ENCODE assay signal across 8 cellular contexts in the genomic region with DNA sequence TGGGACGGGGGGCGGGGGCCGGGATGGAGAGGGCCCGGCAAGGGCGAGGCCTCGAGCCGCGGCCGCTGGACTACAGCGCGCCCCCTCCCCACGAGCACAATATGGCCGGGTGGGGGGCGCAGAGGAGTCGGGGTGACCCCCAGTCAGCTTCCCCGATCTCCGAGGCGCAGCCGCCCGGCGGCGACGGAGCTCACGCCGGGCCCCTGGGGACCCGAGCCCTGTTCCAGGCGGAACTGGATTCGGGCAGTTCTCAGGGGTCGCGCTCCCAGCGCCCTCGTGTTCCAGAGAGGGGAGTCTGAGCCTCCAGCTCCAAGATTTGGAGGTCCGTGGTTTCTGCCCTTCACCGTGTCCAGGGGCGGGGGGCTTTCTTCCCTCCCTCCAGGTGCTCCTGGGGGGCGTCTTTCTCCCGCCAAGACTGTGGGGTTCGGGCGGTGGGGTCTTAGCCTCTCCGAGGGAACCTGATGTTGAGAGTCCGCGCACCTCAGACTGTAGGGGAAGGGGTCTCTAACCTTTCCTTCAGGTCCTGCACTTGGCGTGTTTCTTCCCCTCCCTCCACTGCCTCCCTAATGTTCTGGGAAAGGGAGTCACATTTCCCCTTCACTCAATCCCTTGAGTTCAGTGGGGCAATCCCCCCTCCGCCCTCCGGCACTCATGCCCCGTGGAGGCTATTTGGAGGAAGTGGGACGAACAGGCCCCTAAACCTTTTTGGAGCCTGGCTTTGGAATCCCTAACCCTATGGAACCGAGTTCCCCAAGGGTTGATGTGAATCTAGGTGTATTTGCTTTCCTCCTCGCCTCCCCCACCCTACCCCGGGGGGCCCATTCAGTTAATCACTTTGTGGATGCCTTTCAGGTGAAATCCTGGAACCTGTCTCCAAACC. TPM values are rescaled to one million over a fixed set of nuclear protein-coding genes. Genes with fewer than 3 reads are reported as not detected.
DNase-seq lines count a peak whose midpoint lies in the region; TF ChIP-seq lines count a peak whose summit lies in the region.

No MANE protein-coding gene starts in this region.

- H3K79me2 ChIP-seq in OCI-LY3 (ENCODE audit: low read length) = no peaks in the 10 kb centered on the region; the same call in 1 of the 2 replicates

- H3K4me3 ChIP-seq in OCI-LY3 (ENCODE audit: low read length) = peak overlapping the region; percentile 95
- H3K4me3 ChIP-seq in liver (ENCODE audit: low read depth in 1 of 3, low read length in 3 of 3) = peak overlapping the region; percentile 81 to 95 (median 89)
- peak overlapping the region; percentile 98 for H3K4me3 ChIP-seq in suprapubic skin

- H3K36me3 ChIP-seq in OCI-LY3 (replicated peaks; ENCODE audit: low read depth, low read length) (no peaks in the 10 kb centered on the region), liver (ENCODE audit: control insufficient read depth in 4 of 4, insufficient read depth in 3 of 4, low read depth in 1 of 4, low read length in 3 of 4) (no peaks in the 10 kb centered on the region), suprapubic skin (no peaks in the 10 kb centered on the region)

- peaks cover 4% of the 10 kb centered on the region; the same call in 1 of the 2 replicates for H4K20me1 ChIP-seq in OCI-LY3 (ENCODE audit: insufficient read depth, low read length)

- TF ChIP-seq CTCF in OCI-LY3 (IDR thresholded peaks at IDR 0.05; ENCODE audit: low read depth, low read length) (no peak), liver (IDR thresholded peaks at IDR 0.05; ENCODE audit: low read depth, low read length, missing input control) (no peak), suprapubic skin (IDR thresholded peaks at IDR 0.05) (no peak)

- H3K27me3 ChIP-seq in OCI-LY3 (ENCODE audit: low read depth, low read length) = peaks cover 76% of the 10 kb centered on the region
- H3K27me3 ChIP-seq in liver (ENCODE audit: control insufficient read depth in 4 of 4, insufficient read depth in 4 of 4, low read length in 3 of 4) = no peaks in the 10 kb centered on the region
- H3K27me3 ChIP-seq in suprapubic skin = no peaks in the 10 kb centered on the region

- DNase-seq in T-helper 1 cell = no peak
- peak in 4 of 61 donors; percentile 12 to 35 (median 19) for DNase-seq in caudate nucleus (lab: John Stamatoyannopoulos, UW)
- peak in 1 of 2 donors; percentile 82 for DNase-seq in suprapubic skin (ENCODE audit: low spot score in 2 of 2)
- DNase-seq in Kasumi-1 (lab: John Stamatoyannopoulos, UW) = no peak
- no peak for DNase-seq in NCI-H2196 treated with DMSO at 0.1 percent for 48 hours (lab: John Stamatoyannopoulos, UW; ENCODE audit: unreplicated experiment)

- WGBS in liver = 2% methylated on average over 50 of the region's 50 CpGs
- WGBS in suprapubic skin = 2% methylated on average over 24 of the region's 50 CpGs

- H3K4me1 Mint-ChIP-seq in T-helper 1 cell treated with Interleukin-12 subunit alpha and Interleukin-12 subunit beta and Interleukin-4 antibody, amounts not matched to agents 30 μg/mL and 1 μg/mL, for 36 hours (ENCODE audit: low read depth) = peaks cover 21% of the 10 kb centered on the region

- H3K9ac ChIP-seq in OCI-LY3 (ENCODE audit: low read length) = peak overlapping the region; percentile 91
- H3K9ac ChIP-seq in liver (ENCODE audit: low read depth in 1 of 2, low read length in 2 of 2) = peak overlapping the region; percentile 76 to 93

- no peak for TF ChIP-seq EP300 in suprapubic skin (IDR thresholded peaks at IDR 0.05)

- TF ChIP-seq POLR2A in suprapubic skin (IDR thresholded peaks at IDR 0.05) = no peak

- H3K9me3 Mint-ChIP-seq in T-helper 1 cell treated with Interleukin-12 subunit alpha and Interleukin-12 subunit beta and Interleukin-4 antibody, amounts not matched to agents 30 μg/mL and 1 μg/mL, for 36 hours = no peaks in the 10 kb centered on the region

- peak overlapping the region; percentile 99 for H3K4me2 ChIP-seq in OCI-LY3 (ENCODE audit: low read length)

- peak overlapping the region; percentile 84 for H2AFZ ChIP-seq in OCI-LY3 (ENCODE audit: low read depth, low read length)

- H3K4me1 ChIP-seq in OCI-LY3 (ENCODE audit: low read length) = peaks cover 10% of the 10 kb centered on the region; the same call in 1 of the 2 replicates
- H3K4me1 ChIP-seq in liver (ENCODE audit: control insufficient read depth in 4 of 4, insufficient read depth in 4 of 4, low read length in 3 of 4) = peaks cover 4 to 36% (median 30%) of the 10 kb centered on the region in 4 donors
- H3K4me1 ChIP-seq in suprapubic skin = peaks cover 48% of the 10 kb centered on the region

- no peak overlapping the region for H3K27ac Mint-ChIP-seq in T-helper 1 cell treated with Interleukin-12 subunit alpha and Interleukin-12 subunit beta and Interleukin-4 antibody, amounts not matched to agents 30 μg/mL and 1 μg/mL, for 36 hours

- peaks cover 70% of the 10 kb centered on the region for H3K27me3 Mint-ChIP-seq in T-helper 1 cell treated with Interleukin-12 subunit alpha and Interleukin-12 subunit beta and Interleukin-4 antibody, amounts not matched to agents 30 μg/mL and 1 μg/mL, for 36 hours (ENCODE audit: low read depth)

- peaks cover 2% of the 10 kb centered on the region for H3K36me3 Mint-ChIP-seq in T-helper 1 cell treated with Interleukin-12 subunit alpha and Interleukin-12 subunit beta and Interleukin-4 antibody, amounts not matched to agents 30 μg/mL and 1 μg/mL, for 36 hours (ENCODE audit: low read depth)

- H3K4me3 Mint-ChIP-seq in T-helper 1 cell treated with Interleukin-12 subunit alpha and Interleukin-12 subunit beta and Interleukin-4 antibody, amounts not matched to agents 30 μg/mL and 1 μg/mL, for 36 hours = peak overlapping the region; percentile 73

- TF ChIP-seq RAD21 in liver (IDR thresholded peaks at IDR 0.05) = no peak

- H3K9me3 ChIP-seq in OCI-LY3 (ENCODE audit: insufficient read depth, low read length) = no peaks in the 10 kb centered on the region
- H3K9me3 ChIP-seq in liver (ENCODE audit: control insufficient read depth in 4 of 4, low read length in 3 of 4) = no peaks in the 10 kb centered on the region
- H3K9me3 ChIP-seq in suprapubic skin = no peaks in the 10 kb centered on the region

- H3K27ac ChIP-seq in OCI-LY3 (ENCODE audit: low read length) (no peak overlapping the region), caudate nucleus (ENCODE audit: low read depth, low read length) (peak overlapping the region; percentile 69), liver (ENCODE audit: low read depth in 1 of 2, low read length in 2 of 2) (peak overlapping the region; percentile 84 to 93), suprapubic skin (peak overlapping the region; percentile 99)

TF ChIP-seq in liver, 16 proteins besides CTCF, POLR2A, EP300 and RAD21 (continues in another document):
- TF ChIP-seq TAF1 (conservative IDR thresholded peaks at IDR 0.05) = no peak
- TF ChIP-seq, protein P1, sequence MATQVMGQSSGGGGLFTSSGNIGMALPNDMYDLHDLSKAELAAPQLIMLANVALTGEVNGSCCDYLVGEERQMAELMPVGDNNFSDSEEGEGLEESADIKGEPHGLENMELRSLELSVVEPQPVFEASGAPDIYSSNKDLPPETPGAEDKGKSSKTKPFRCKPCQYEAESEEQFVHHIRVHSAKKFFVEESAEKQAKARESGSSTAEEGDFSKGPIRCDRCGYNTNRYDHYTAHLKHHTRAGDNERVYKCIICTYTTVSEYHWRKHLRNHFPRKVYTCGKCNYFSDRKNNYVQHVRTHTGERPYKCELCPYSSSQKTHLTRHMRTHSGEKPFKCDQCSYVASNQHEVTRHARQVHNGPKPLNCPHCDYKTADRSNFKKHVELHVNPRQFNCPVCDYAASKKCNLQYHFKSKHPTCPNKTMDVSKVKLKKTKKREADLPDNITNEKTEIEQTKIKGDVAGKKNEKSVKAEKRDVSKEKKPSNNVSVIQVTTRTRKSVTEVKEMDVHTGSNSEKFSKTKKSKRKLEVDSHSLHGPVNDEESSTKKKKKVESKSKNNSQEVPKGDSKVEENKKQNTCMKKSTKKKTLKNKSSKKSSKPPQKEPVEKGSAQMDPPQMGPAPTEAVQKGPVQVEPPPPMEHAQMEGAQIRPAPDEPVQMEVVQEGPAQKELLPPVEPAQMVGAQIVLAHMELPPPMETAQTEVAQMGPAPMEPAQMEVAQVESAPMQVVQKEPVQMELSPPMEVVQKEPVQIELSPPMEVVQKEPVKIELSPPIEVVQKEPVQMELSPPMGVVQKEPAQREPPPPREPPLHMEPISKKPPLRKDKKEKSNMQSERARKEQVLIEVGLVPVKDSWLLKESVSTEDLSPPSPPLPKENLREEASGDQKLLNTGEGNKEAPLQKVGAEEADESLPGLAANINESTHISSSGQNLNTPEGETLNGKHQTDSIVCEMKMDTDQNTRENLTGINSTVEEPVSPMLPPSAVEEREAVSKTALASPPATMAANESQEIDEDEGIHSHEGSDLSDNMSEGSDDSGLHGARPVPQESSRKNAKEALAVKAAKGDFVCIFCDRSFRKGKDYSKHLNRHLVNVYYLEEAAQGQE (IDR thresholded peaks at IDR 0.05) = no peak
- TF ChIP-seq JUND (IDR thresholded peaks at IDR 0.05) = no peak
- no peak for TF ChIP-seq YY1 (IDR thresholded peaks at IDR 0.05)
- TF ChIP-seq FOXA2 (IDR thresholded peaks at IDR 0.05) = no peak
- no peak for TF ChIP-seq GABPA (IDR thresholded peaks at IDR 0.05 in 1 of 2, conservative IDR thresholded peaks at IDR 0.05 in 1 of 2)
- no peak for TF ChIP-seq EGR1 (IDR thresholded peaks at IDR 0.05; ENCODE audit: low read depth in 2 of 2)
- TF ChIP-seq, protein P2, sequence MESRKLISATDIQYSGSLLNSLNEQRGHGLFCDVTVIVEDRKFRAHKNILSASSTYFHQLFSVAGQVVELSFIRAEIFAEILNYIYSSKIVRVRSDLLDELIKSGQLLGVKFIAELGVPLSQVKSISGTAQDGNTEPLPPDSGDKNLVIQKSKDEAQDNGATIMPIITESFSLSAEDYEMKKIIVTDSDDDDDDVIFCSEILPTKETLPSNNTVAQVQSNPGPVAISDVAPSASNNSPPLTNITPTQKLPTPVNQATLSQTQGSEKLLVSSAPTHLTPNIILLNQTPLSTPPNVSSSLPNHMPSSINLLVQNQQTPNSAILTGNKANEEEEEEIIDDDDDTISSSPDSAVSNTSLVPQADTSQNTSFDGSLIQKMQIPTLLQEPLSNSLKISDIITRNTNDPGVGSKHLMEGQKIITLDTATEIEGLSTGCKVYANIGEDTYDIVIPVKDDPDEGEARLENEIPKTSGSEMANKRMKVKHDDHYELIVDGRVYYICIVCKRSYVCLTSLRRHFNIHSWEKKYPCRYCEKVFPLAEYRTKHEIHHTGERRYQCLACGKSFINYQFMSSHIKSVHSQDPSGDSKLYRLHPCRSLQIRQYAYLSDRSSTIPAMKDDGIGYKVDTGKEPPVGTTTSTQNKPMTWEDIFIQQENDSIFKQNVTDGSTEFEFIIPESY (IDR thresholded peaks at IDR 0.05) = no peak
- no peak for TF ChIP-seq FOXA1 (IDR thresholded peaks at IDR 0.05)
- TF ChIP-seq NR2F2 (IDR thresholded peaks at IDR 0.05) = no peak

RNA-seq across cellular contexts. Expression of a gene that starts 0.6 kb away (rescaled TPM):
- total RNA-seq in liver (10 to 100 TPM in 1 of 2 donors, 1 to 10 TPM in 1; 7.4 to 21.9 TPM), suprapubic skin (100 to 1,000 TPM in 1 of 4 donors, 10 to 100 TPM in 3; 40.5 to 103 (median 57.3) TPM)
- polyA plus RNA-seq in liver = 10 to 100 TPM in 1 of 2 donors, 1 to 10 TPM in 1; 4.0 to 16.5 TPM

RNA-seq across cellular contexts. Expression of a gene that starts 44.8 kb away (rescaled TPM):
- total RNA-seq in liver (1 to 10 TPM; 7.5 to 7.9 TPM), suprapubic skin (10 to 100 TPM; 31.2 to 43.4 (median 39.0) TPM)
- 1 to 10 TPM; 3.1 to 4.7 TPM for polyA plus RNA-seq in liver

RNA-seq across cellular contexts. Expression of a gene that starts 54.7 kb away (rescaled TPM):
- total RNA-seq in liver = 1 to 10 TPM; 1.9 to 9.9 TPM
- polyA plus RNA-seq in liver = 1 to 10 TPM; 1.1 to 3.1 TPM
- 10 to 100 TPM; 11.5 to 14.5 (median 12.5) TPM for total RNA-seq in suprapubic skin
